8 cellular contexts compared by ENCODE assay signal in genomic region chr18:72762505-72763122, GRCh38.
A peak's percentile ranks its signal among the peaks of the same experiment; 100 is the strongest.
DNase-seq lines count a peak whose midpoint lies in the region; ATAC-seq and TF ChIP-seq lines count a peak whose summit lies in the region.

No MANE protein-coding gene starts in this region.

- H3K18ac ChIP-seq in mesendoderm (ENCODE audit: low read length): no peak overlapping the region

- no peak overlapping the region for H2AK5ac ChIP-seq in mesendoderm (ENCODE audit: low read length)

- peak; percentile 63 for TF ChIP-seq CTCF in DOHH2 (IDR thresholded peaks at IDR 0.05; ENCODE audit: low read depth, low read length, poor library complexity, severe bottlenecking)
- TF ChIP-seq CTCF in coronary artery (IDR thresholded peaks at IDR 0.05): peak; percentile 54

- H3K4me1 ChIP-seq in DOHH2 (ENCODE audit: control insufficient read depth, low read length) (no peaks in the 10 kb centered on the region), mesendoderm (ENCODE audit: control insufficient read depth, low read depth, low read length) (no peaks in the 10 kb centered on the region)

- no peak overlapping the region for H2BK5ac ChIP-seq in mesendoderm (ENCODE audit: low read length)

- H2BK15ac ChIP-seq in mesendoderm (replicated peaks; ENCODE audit: low read depth): no peak overlapping the region

- no CpG with 5 or more reads among the region's 5 CpGs for WGBS in mesendoderm (ENCODE audit: extremely low coverage, insufficient coverage, low lambda C conversion rate)

- no peaks in the 10 kb centered on the region for H3K79me1 ChIP-seq in mesendoderm (ENCODE audit: low read length)

- ATAC-seq in GM21367 (IDR thresholded peaks at IDR 0.05; ENCODE audit: unreplicated experiment): peak; percentile 76

- no peak overlapping the region for H2BK120ac ChIP-seq in mesendoderm (ENCODE audit: low read depth, low read length)

- no peak overlapping the region for H3K56ac ChIP-seq in mesendoderm (ENCODE audit: low read length)

- H3K27ac ChIP-seq in DOHH2 (ENCODE audit: low read depth, low read length) (no peak overlapping the region), coronary artery (no peak overlapping the region), mesendoderm (ENCODE audit: low read depth, low read length) (no peak overlapping the region)

- no peak overlapping the region for H3K9ac ChIP-seq in mesendoderm (ENCODE audit: low read length)

- H3K23ac ChIP-seq in mesendoderm (ENCODE audit: low read length): no peak overlapping the region

- H3K79me2 ChIP-seq in DOHH2 (ENCODE audit: control insufficient read depth, low read length): no peaks in the 10 kb centered on the region
- H3K79me2 ChIP-seq in mesendoderm (ENCODE audit: control insufficient read depth, insufficient read depth, low read length): no peaks in the 10 kb centered on the region

- H3K9me3 ChIP-seq in DOHH2 (ENCODE audit: control insufficient read depth, insufficient read depth, low read length): no peaks in the 10 kb centered on the region

- no peaks in the 10 kb centered on the region for H3K27me3 ChIP-seq in DOHH2 (ENCODE audit: control insufficient read depth, low read length)
- H3K27me3 ChIP-seq in mesendoderm (ENCODE audit: insufficient read depth, low read length, poor library complexity): no peaks in the 10 kb centered on the region

- H4K20me1 ChIP-seq in DOHH2 (ENCODE audit: control insufficient read depth, insufficient read depth, low read depth, low read length): no peaks in the 10 kb centered on the region

- no peak overlapping the region for H4K8ac ChIP-seq in mesendoderm (ENCODE audit: low read depth, low read length)

- peak; percentile 8 for DNase-seq in HuH-7 (ENCODE audit: low spot score)
- peak; percentile 65 for DNase-seq in NOMO-1 treated with DMSO at 0.1 percent for 48 hours (lab: John Stamatoyannopoulos, UW; ENCODE audit: unreplicated experiment)
- DNase-seq in coronary artery (ENCODE audit: low spot score): no peak
- DNase-seq in mesendoderm: peak; percentile 67
- DNase-seq in stimulated activated CD4-positive, alpha-beta T cell treated with anti-CD3 and anti-CD28 coated beads, Interleukin-12 subunit alpha, Interleukin-12 subunit beta, amount 100 ng/mL, for 4 hours: no peak
- DNase-seq in stimulated activated CD4-positive, alpha-beta T cell treated with anti-CD3 and anti-CD28 coated beads, Interleukin-2, amount 100 ng/mL, for 48 hours: no peak

- no peaks in the 10 kb centered on the region for H3K9me2 ChIP-seq in DOHH2 (replicated peaks; ENCODE audit: control insufficient read depth, low read length)

- H3K36me3 ChIP-seq in DOHH2 (ENCODE audit: control insufficient read depth, low read length) (no peaks in the 10 kb centered on the region), mesendoderm (ENCODE audit: control insufficient read depth, insufficient read depth, low read length) (no peaks in the 10 kb centered on the region)

- H4K5ac ChIP-seq in mesendoderm (ENCODE audit: low read length): no peak overlapping the region

- H3K4me2 ChIP-seq in DOHH2 (ENCODE audit: low read length) (no peak overlapping the region), mesendoderm (ENCODE audit: low read length) (no peak overlapping the region)

- H3F3A ChIP-seq in DOHH2 (ENCODE audit: control insufficient read depth, insufficient read depth): no peaks in the 10 kb centered on the region

- H3K4me3 ChIP-seq in DOHH2 (ENCODE audit: low read length): no peak overlapping the region
- H3K4me3 ChIP-seq in coronary artery: no peak overlapping the region
- H3K4me3 ChIP-seq in mesendoderm (ENCODE audit: low read length): no peak overlapping the region

- H3K4ac ChIP-seq in mesendoderm (ENCODE audit: low read depth, low read length): no peak overlapping the region

Comparison
In these comparisons a context has a peak if more than half of its experiments do, and no peak if none do; other contexts are left out.
1. DNase-seq: peak in HuH-7 (single experiment), NOMO-1 treated with DMSO at 0.1 percent for 48 hours (single experiment) and mesendoderm (single experiment); none in coronary artery (single experiment), stimulated activated CD4-positive, alpha-beta T cell treated with anti-CD3 and anti-CD28 coated beads, Interleukin-12 subunit alpha, Interleukin-12 subunit beta, amount 100 ng/mL, for 4 hours (single experiment) and stimulated activated CD4-positive, alpha-beta T cell treated with anti-CD3 and anti-CD28 coated beads, Interleukin-2, amount 100 ng/mL, for 48 hours (0 of 2).